1 cellular context compared by ENCODE assay signal in the genomic region with DNA sequence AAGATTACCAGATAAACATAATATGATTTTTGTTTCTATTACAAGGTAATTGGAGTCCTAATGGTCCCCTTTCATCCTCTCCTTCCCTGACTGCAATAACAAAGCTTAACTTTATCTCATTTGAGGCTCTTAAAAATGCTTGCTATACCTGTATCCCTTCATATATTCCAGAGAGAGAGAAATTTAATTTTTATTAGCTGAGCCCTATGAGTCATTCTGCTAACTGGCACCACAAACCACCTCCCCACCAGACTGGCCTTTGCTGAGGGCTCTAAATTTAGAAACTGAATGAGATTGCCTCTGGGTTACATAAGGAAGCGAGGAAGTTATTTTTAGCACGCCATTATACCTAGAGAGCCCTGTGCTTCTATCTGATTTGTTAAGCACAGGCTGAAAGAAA.
TF ChIP-seq lines count a peak whose summit lies in the region.

No MANE protein-coding gene starts in this region.

TF ChIP-seq in WTC11, 78 proteins besides CTCF, POLR2A, EP300 and RAD21 (continued from another document):
- TF ChIP-seq, protein P1, sequence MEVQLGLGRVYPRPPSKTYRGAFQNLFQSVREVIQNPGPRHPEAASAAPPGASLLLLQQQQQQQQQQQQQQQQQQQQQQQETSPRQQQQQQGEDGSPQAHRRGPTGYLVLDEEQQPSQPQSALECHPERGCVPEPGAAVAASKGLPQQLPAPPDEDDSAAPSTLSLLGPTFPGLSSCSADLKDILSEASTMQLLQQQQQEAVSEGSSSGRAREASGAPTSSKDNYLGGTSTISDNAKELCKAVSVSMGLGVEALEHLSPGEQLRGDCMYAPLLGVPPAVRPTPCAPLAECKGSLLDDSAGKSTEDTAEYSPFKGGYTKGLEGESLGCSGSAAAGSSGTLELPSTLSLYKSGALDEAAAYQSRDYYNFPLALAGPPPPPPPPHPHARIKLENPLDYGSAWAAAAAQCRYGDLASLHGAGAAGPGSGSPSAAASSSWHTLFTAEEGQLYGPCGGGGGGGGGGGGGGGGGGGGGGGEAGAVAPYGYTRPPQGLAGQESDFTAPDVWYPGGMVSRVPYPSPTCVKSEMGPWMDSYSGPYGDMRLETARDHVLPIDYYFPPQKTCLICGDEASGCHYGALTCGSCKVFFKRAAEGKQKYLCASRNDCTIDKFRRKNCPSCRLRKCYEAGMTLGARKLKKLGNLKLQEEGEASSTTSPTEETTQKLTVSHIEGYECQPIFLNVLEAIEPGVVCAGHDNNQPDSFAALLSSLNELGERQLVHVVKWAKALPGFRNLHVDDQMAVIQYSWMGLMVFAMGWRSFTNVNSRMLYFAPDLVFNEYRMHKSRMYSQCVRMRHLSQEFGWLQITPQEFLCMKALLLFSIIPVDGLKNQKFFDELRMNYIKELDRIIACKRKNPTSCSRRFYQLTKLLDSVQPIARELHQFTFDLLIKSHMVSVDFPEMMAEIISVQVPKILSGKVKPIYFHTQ (CRISPR knock-in tag; IDR thresholded peaks at IDR 0.05): no peak
- TF ChIP-seq, protein P2, sequence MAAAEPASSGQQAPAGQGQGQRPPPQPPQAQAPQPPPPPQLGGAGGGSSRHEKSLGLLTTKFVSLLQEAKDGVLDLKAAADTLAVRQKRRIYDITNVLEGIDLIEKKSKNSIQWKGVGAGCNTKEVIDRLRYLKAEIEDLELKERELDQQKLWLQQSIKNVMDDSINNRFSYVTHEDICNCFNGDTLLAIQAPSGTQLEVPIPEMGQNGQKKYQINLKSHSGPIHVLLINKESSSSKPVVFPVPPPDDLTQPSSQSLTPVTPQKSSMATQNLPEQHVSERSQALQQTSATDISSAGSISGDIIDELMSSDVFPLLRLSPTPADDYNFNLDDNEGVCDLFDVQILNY (CRISPR knock-in tag; IDR thresholded peaks at IDR 0.05): no peak
- no peak for TF ChIP-seq ATF1 (CRISPR knock-in tag; IDR thresholded peaks at IDR 0.05)
- no peak for TF ChIP-seq ETV6 (CRISPR knock-in tag; IDR thresholded peaks at IDR 0.05)
- TF ChIP-seq, protein P3, sequence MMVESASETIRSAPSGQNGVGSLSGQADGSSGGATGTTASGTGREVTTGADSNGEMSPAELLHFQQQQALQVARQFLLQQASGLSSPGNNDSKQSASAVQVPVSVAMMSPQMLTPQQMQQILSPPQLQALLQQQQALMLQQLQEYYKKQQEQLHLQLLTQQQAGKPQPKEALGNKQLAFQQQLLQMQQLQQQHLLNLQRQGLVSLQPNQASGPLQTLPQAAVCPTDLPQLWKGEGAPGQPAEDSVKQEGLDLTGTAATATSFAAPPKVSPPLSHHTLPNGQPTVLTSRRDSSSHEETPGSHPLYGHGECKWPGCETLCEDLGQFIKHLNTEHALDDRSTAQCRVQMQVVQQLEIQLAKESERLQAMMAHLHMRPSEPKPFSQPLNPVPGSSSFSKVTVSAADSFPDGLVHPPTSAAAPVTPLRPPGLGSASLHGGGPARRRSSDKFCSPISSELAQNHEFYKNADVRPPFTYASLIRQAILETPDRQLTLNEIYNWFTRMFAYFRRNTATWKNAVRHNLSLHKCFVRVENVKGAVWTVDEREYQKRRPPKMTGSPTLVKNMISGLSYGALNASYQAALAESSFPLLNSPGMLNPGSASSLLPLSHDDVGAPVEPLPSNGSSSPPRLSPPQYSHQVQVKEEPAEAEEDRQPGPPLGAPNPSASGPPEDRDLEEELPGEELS (CRISPR knock-in tag; IDR thresholded peaks at IDR 0.05): no peak
- no peak for TF ChIP-seq HMGA2 (CRISPR knock-in tag; IDR thresholded peaks at IDR 0.05)
- no peak for TF ChIP-seq NR1H2 (CRISPR knock-in tag; IDR thresholded peaks at IDR 0.05)
